14 cellular contexts compared by ENCODE assay signal in the genomic region with DNA sequence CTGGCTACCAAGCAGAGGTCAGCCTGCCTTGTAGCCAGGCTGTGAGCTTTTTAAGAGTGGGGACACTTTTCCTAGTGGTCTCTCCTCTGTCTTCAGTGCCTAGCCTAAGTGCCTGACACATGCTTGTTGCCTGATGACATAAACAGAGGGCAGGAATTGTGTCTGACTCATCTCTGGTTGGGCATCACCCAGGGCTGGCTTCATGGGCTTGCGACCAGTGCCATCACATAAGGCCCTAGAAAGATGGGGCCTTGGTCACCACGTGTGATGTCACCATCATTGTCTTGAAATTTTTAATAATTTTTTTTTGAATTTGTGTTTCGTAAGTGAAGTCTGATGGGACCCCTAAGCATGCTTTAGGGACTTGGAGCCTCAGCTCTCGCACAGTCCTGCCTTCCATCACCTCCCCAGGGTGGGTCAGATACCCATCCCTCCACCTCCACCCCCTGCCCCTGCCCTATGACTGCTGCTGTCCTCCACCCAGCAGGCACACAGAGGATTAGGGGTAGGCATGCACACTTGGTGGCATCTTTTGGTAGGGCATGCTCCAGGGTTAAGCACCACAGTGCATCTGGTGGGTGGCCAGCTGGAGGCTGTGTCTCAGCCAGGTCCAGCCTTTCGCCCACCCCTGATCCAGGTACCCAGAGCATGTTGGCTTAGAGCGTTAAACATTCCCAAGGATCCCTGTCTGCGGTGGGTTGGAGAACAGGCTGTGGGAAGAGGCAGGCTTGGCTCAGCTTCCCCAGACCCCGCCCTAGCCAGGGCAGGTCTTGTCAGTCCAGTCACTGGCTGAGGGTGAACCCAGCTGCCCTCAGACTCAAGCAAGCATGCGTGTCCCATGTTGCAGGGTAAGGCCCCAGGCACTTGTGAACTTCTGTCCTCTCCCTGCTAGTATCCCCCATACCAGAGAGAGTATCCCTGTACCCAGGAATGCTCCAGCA.
DNase-seq lines count a peak whose midpoint lies in the region; ATAC-seq and TF ChIP-seq lines count a peak whose summit lies in the region.
"Had no signal": no experiment of that assay in that cellular context is flagged by ENCODE, and none has a peak within 500 bp of the region (broad histone marks: within the 10 kb centered on the region; RNA-seq: fewer than 3 reads in every experiment).

No MANE protein-coding gene starts in this region.

- no peak overlapping the region for H2BK15ac ChIP-seq in mesenchymal stem cell (ENCODE audit: low read depth, poor library complexity, severe bottlenecking)

- H3K9me3 Mint-ChIP-seq in endodermal cell = no peaks in the 10 kb centered on the region
- H3K9me3 Mint-ChIP-seq in type B pancreatic cell = no peaks in the 10 kb centered on the region
- H3K9me3 Mint-ChIP-seq: dendritic cell treated with granulocyte-macrophage colony-stimulating factor and Interleukin-4, amounts not matched to agents 40 ng/mL and 50 ng/mL, for 4 days had no signal

- no peaks in the 10 kb centered on the region for H4K20me1 ChIP-seq in SK-N-SH (ENCODE audit: insufficient read depth)

- H3K27ac ChIP-seq in SK-N-SH (ENCODE audit: low read depth in 2 of 2, low read length in 1 of 2) = no peak overlapping the region
- H3K27ac ChIP-seq in endodermal cell (ENCODE audit: low read depth, low read length) = no peak overlapping the region
- H3K27ac ChIP-seq in mesenchymal stem cell (ENCODE audit: low read length, poor library complexity, severe bottlenecking) = no peak overlapping the region

- H3K36me3 Mint-ChIP-seq in endodermal cell (ENCODE audit: low read depth) (no peaks in the 10 kb centered on the region), type B pancreatic cell (no peaks in the 10 kb centered on the region)
- H3K36me3 Mint-ChIP-seq: naive B cell had no signal

- no peak overlapping the region for H2BK120ac ChIP-seq in mesenchymal stem cell (ENCODE audit: low read depth, low read length)

- H3K36me3 ChIP-seq in SK-N-SH (replicated peaks in 1 of 2; ENCODE audit: control insufficient read depth in 1 of 2, insufficient read depth in 2 of 2, low read length in 1 of 2) (no peaks in the 10 kb centered on the region), endodermal cell (ENCODE audit: control insufficient read depth, insufficient read depth, low read length) (no peaks in the 10 kb centered on the region), mesenchymal stem cell (ENCODE audit: control insufficient read depth in 1 of 2, insufficient read depth in 2 of 2, low read depth in 1 of 2, low read length in 2 of 2) (no peaks in the 10 kb centered on the region), H7 (replicated peaks; ENCODE audit: control insufficient read depth, insufficient read depth, low read length) (no peaks in the 10 kb centered on the region)

- H2AFZ ChIP-seq in SK-N-SH (ENCODE audit: low read depth) = no peak overlapping the region
- no peak overlapping the region for H2AFZ ChIP-seq in mesenchymal stem cell (ENCODE audit: low read depth, low read length)

- CTCF ChIA-PET in SK-N-SH (lab: Yijun Ruan, JAX) = interaction anchor here (0.5 to 1.3 kb wide), 3 partner anchors 22 to 54 kb away, joined by 3 to 4 read pairs (median 3); no protein-coding TSS in a partner anchor

- H3K4me1 ChIP-seq in SK-N-SH (ENCODE audit: control insufficient read depth in 1 of 2, insufficient read depth in 2 of 2, low read depth in 1 of 2, low read length in 1 of 2) (peaks cover 0 to 18% of the 10 kb centered on the region in 2 experiments; a peak in 2 of 4 replicates), endodermal cell (ENCODE audit: control insufficient read depth, insufficient read depth, low read length) (no peaks in the 10 kb centered on the region), mesenchymal stem cell (ENCODE audit: control insufficient read depth, insufficient read depth, low read depth, low read length) (no peaks in the 10 kb centered on the region)

- TF ChIP-seq EP300 in SK-N-SH (IDR thresholded peaks at IDR 0.05; ENCODE audit: borderline replicate concordance in 1 of 2, low read depth in 1 of 2, low read length in 1 of 2) = no peak

- TF ChIP-seq CTCF in SK-N-SH (IDR thresholded peaks at IDR 0.05) (no peak), endodermal cell (conservative IDR thresholded peaks at IDR 0.05) (no peak), type B pancreatic cell (conservative IDR thresholded peaks at IDR 0.05) (no peak)

- H3K27me3 ChIP-seq in SK-N-SH (ENCODE audit: insufficient read depth) = no peaks in the 10 kb centered on the region
- H3K27me3 ChIP-seq in endodermal cell (ENCODE audit: control insufficient read depth, insufficient read depth, low read length, poor library complexity, severe bottlenecking) = no peaks in the 10 kb centered on the region
- H3K27me3 ChIP-seq in mesenchymal stem cell (ENCODE audit: control insufficient read depth in 1 of 2, insufficient read depth in 1 of 2, low read length in 2 of 2) = peaks cover 35 to 44% of the 10 kb centered on the region in 2 experiments
- H3K27me3 ChIP-seq in H7 (ENCODE audit: control insufficient read depth, insufficient read depth, low read length) = no peaks in the 10 kb centered on the region

- H2BK5ac ChIP-seq in mesenchymal stem cell (ENCODE audit: low read depth, low read length, poor library complexity, severe bottlenecking) = no peak overlapping the region

- H3K9ac ChIP-seq in SK-N-SH (no peak overlapping the region), endodermal cell (ENCODE audit: extremely low read depth, low read length, poor library complexity, severe bottlenecking) (no peak overlapping the region), mesenchymal stem cell (ENCODE audit: low read length) (no peak overlapping the region)

- no peak overlapping the region for H4K8ac ChIP-seq in mesenchymal stem cell (ENCODE audit: low read length)

- H3K4me3 ChIP-seq in SK-N-SH (ENCODE audit: low read depth in 2 of 2, low read length in 1 of 2) (no peak overlapping the region), endodermal cell (ENCODE audit: low read length) (no peak overlapping the region), mesenchymal stem cell (ENCODE audit: insufficient read depth in 1 of 2, low read depth in 1 of 2, low read length in 2 of 2) (no peak overlapping the region), H7 (ENCODE audit: insufficient read depth, low read depth, low read length) (no peak overlapping the region)

- DNase-seq in SK-N-SH (no peak), endodermal cell (peak; percentile 39), mesenchymal stem cell (peak; percentile 24), type B pancreatic cell (ENCODE audit: extremely low spot score, unreplicated experiment) (peak; percentile 52), cerebellum (ENCODE audit: low spot score) (no peak), retina (no peak), H7 (no peak)
- DNase-seq: activated CD4-positive, CD25-positive, alpha-beta regulatory T cell; activated naive CD4-positive, alpha-beta T cell; KG1; naive B cell; SIG-M5 had no signal

- no peak overlapping the region for H4K91ac ChIP-seq in mesenchymal stem cell (ENCODE audit: low read length)

- H3F3A ChIP-seq in SK-N-SH (replicated peaks; ENCODE audit: insufficient read depth) = no peaks in the 10 kb centered on the region

- H3K79me2 ChIP-seq in SK-N-SH (ENCODE audit: insufficient read depth) = no peaks in the 10 kb centered on the region

- no peak overlapping the region for H3K4ac ChIP-seq in mesenchymal stem cell (ENCODE audit: low read depth in 1 of 2, low read length in 2 of 2)

- H3K4me2 ChIP-seq in SK-N-SH (no peak overlapping the region), mesenchymal stem cell (ENCODE audit: low read length, poor library complexity, severe bottlenecking) (no peak overlapping the region)

- no peaks in the 10 kb centered on the region for H3K9me2 ChIP-seq in SK-N-SH

- no peak overlapping the region for H2AK5ac ChIP-seq in mesenchymal stem cell (ENCODE audit: low read length, severe bottlenecking)

- no peak overlapping the region for H3K14ac ChIP-seq in mesenchymal stem cell (ENCODE audit: low read length in 2 of 2)

- H3K4me1 Mint-ChIP-seq in endodermal cell (no peaks in the 10 kb centered on the region), type B pancreatic cell (ENCODE audit: unreplicated experiment) (peaks cover 10% of the 10 kb centered on the region)
- H3K4me1 Mint-ChIP-seq: naive B cell had no signal

- no peak overlapping the region for H3K18ac ChIP-seq in mesenchymal stem cell (ENCODE audit: low read depth in 1 of 2, low read length in 2 of 2)

- POLR2A ChIA-PET in SK-N-SH (lab: Yijun Ruan, JAX) = interaction anchor here (0.6 kb wide), 1 partner anchor 348 kb away, joined by 3 read pairs; no protein-coding TSS in a partner anchor

- H3K9me3 ChIP-seq in SK-N-SH (no peaks in the 10 kb centered on the region), endodermal cell (ENCODE audit: control insufficient read depth, low read length) (no peaks in the 10 kb centered on the region), mesenchymal stem cell (ENCODE audit: control insufficient read depth, low read length) (no peaks in the 10 kb centered on the region)

- WGBS in SK-N-SH (ENCODE audit: low lambda C conversion rate) = 57% methylated on average over 6 of the region's 9 CpGs
- 88 to 89% methylated on average over 4 to 9 of the region's 9 CpGs for WGBS in endodermal cell (ENCODE audit: insufficient coverage in 1 of 2, insufficient read length in 1 of 2), 2 experiments
- WGBS in mesenchymal stem cell = 96% methylated on average over 8 of the region's 9 CpGs

- no peaks in the 10 kb centered on the region for H3K79me1 ChIP-seq in mesenchymal stem cell (replicated peaks; ENCODE audit: low read length, poor library complexity, severe bottlenecking)

- TF ChIP-seq RAD21 in SK-N-SH (IDR thresholded peaks at IDR 0.05; ENCODE audit: low read length) = no peak

- H2BK12ac ChIP-seq in mesenchymal stem cell (ENCODE audit: low read length in 2 of 2) = no peak overlapping the region

- H3K27ac Mint-ChIP-seq in endodermal cell (no peak overlapping the region), type B pancreatic cell (no peak overlapping the region)
- H3K27ac Mint-ChIP-seq: dendritic cell treated with granulocyte-macrophage colony-stimulating factor and Interleukin-4, amounts not matched to agents 40 ng/mL and 50 ng/mL, for 4 days; naive B cell had no signal

- H3K23ac ChIP-seq in mesenchymal stem cell (ENCODE audit: low read length in 2 of 2) = no peak overlapping the region

- H3K27me3 Mint-ChIP-seq in endodermal cell (ENCODE audit: insufficient read depth) (peaks cover 2% of the 10 kb centered on the region), type B pancreatic cell (peaks cover 5% of the 10 kb centered on the region)

- ATAC-seq in SK-N-SH treated with all-trans-retinoic acid at 6 μM for 48 hours = peak; percentile 49

- no peak overlapping the region for H3K4me3 Mint-ChIP-seq in endodermal cell
- H3K4me3 Mint-ChIP-seq in type B pancreatic cell = no peak overlapping the region
- H3K4me3 Mint-ChIP-seq: dendritic cell treated with granulocyte-macrophage colony-stimulating factor and Interleukin-4, amounts not matched to agents 40 ng/mL and 50 ng/mL, for 4 days had no signal

TF ChIP-seq in SK-N-SH treated with all-trans-retinoic acid at 6 μM for 48 hours, 23 proteins besides CTCF, POLR2A, EP300 and RAD21 (continues in another document):
- TF ChIP-seq RARB (CRISPR knock-in tag; IDR thresholded peaks at IDR 0.05) = no peak

TF ChIP-seq in SK-N-SH, 30 proteins besides CTCF, POLR2A, EP300 and RAD21 (continues in another document):
- no peak for TF ChIP-seq TEAD4 (IDR thresholded peaks at IDR 0.05; ENCODE audit: borderline replicate concordance, insufficient read depth)

Comparison
In these comparisons a context has a peak if more than half of its experiments do, and no peak if none do; other contexts are left out.
1. DNase-seq: peak in endodermal cell (single experiment), mesenchymal stem cell (single experiment) and type B pancreatic cell (single experiment); none in SK-N-SH (single experiment), cerebellum (single experiment), retina (single experiment) and H7 (single experiment).